Comparison of ENCODE assay signal across 8 cellular contexts in genomic region chr17:42520540-42520951, GRCh38. TPM values are rescaled to one million over a fixed set of nuclear protein-coding genes. Genes with fewer than 3 reads are reported as not detected.
DNase-seq lines count a peak whose midpoint lies in the region; ATAC-seq and TF ChIP-seq lines count a peak whose summit lies in the region.

No MANE protein-coding gene starts in this region.

- H3K36me3 ChIP-seq in esophagus squamous epithelium (peaks cover 0 to 42% (median 8%) of the 10 kb centered on the region in 3 donors), gastrocnemius medialis (peaks cover 0 to 24% of the 10 kb centered on the region in 2 donors)

- DNase-seq in RWPE1 (ENCODE audit: low spot score) (no peak), esophagus squamous epithelium (lab: John Stamatoyannopoulos, UW) (no peak), gastrocnemius medialis (no peak), NCI-H187 (lab: John Stamatoyannopoulos, UW) (no peak), H4 (ENCODE audit: low spot score) (no peak)

- CTCF ChIA-PET in RWPE1 (lab: Yijun Ruan, JAX) = interaction anchor here (0.6 to 1.0 kb wide), 5 partner anchors 35 to 198 kb away, joined by 3 read pairs; no protein-coding TSS in a partner anchor

- H3K27me3 ChIP-seq in esophagus squamous epithelium (no peaks in the 10 kb centered on the region), gastrocnemius medialis (no peaks in the 10 kb centered on the region)

- 44 to 61% methylated on average over 6 of the region's 9 CpGs for WGBS in esophagus squamous epithelium, 2 donors

- ATAC-seq in gastrocnemius medialis = no peak
- no peak for ATAC-seq in HG03095 (IDR thresholded peaks at IDR 0.05; ENCODE audit: unreplicated experiment)
- no peak for ATAC-seq in HG02852 (IDR thresholded peaks at IDR 0.05; ENCODE audit: unreplicated experiment)

- TF ChIP-seq POLR2A in esophagus squamous epithelium (IDR thresholded peaks at IDR 0.05) (no peak), gastrocnemius medialis (IDR thresholded peaks at IDR 0.05) (no peak)

- H3K9me3 ChIP-seq in esophagus squamous epithelium (no peaks in the 10 kb centered on the region), gastrocnemius medialis (no peaks in the 10 kb centered on the region)

- H3K27ac ChIP-seq in RWPE1 (peak overlapping the region; percentile 97), esophagus squamous epithelium (peak overlapping the region; percentile 79 to 97 (median 91)), gastrocnemius medialis (peak overlapping the region; percentile 77 to 89 (median 86))

- intact Hi-C loops in esophagus squamous epithelium (cut with DNase I) = no loop called here
- intact Hi-C loops in gastrocnemius medialis (cut with DNase I; ENCODE audit: low total_unique reads) = no loop called here

- POLR2A ChIA-PET in RWPE1 (lab: Yijun Ruan, JAX; ENCODE audit: low non-redundant PET) = interaction anchor here (0.9 kb wide), 1 partner anchor 9 kb away, joined by 6 read pairs; no protein-coding TSS in a partner anchor

- TF ChIP-seq CTCF in GM12873 (IDR thresholded peaks at IDR 0.05; ENCODE audit: insufficient read depth, low read depth, low read length, missing control alignments) (peak; percentile 48), RWPE1 (conservative IDR thresholded peaks at IDR 0.05; ENCODE audit: low read depth) (peak; percentile 19; the same call in 1 of the 2 replicates), esophagus squamous epithelium (IDR thresholded peaks at IDR 0.05) (no peak), gastrocnemius medialis (IDR thresholded peaks at IDR 0.05 in 4 of 5, conservative IDR thresholded peaks at IDR 0.05 in 1 of 5) (no peak)

- H3K4me3 ChIP-seq in esophagus squamous epithelium = no peak overlapping the region
- H3K4me3 ChIP-seq in gastrocnemius medialis = no peak overlapping the region

- in situ Hi-C loops in gastrocnemius medialis (cut with MboI; ENCODE audit: low sequenced_read_pairs in 4 of 4) = loop anchor here in 1 of 4 donors (10.0 kb wide), 1 partner anchor 106 kb away; no protein-coding TSS in a partner anchor

- H3K4me1 ChIP-seq in esophagus squamous epithelium = peaks cover 36 to 80% (median 68%) of the 10 kb centered on the region in 3 donors
- H3K4me1 ChIP-seq in gastrocnemius medialis = peaks cover 71 to 74% of the 10 kb centered on the region in 2 donors

RNA-seq across cellular contexts. Expression of gene NAGLU, which starts 15.5 kb away (rescaled TPM):
- total RNA-seq in esophagus squamous epithelium (10 to 100 TPM; 19.2 to 39.0 (median 26.5) TPM), gastrocnemius medialis (10 to 100 TPM; 16.4 to 30.1 (median 24.1) TPM)
- 18.7 and 35.1 TPM in 2 replicates for total RNA-seq in H4 (2014; rRNA removed; shearing (Covaris generic))

RNA-seq across cellular contexts. Expression of gene HSD17B1, which starts 32.2 kb away (rescaled TPM):
- 10 to 100 TPM in 1 of 4 donors, 1 to 10 TPM in 3; 3.0 to 11.8 (median 6.6) TPM for total RNA-seq in esophagus squamous epithelium
- under 1 TPM in 3 of 4 donors, not detected in 1; 0.33 to 0.66 (median 0.47) TPM for total RNA-seq in gastrocnemius medialis
- total RNA-seq in H4 (2014; rRNA removed; shearing (Covaris generic)) = 0.47 and 0.48 TPM in 2 replicates

RNA-seq across cellular contexts. Expression of gene COASY, which starts 41.4 kb away (rescaled TPM):
- total RNA-seq in esophagus squamous epithelium (10 to 100 TPM; 34.1 to 52.2 (median 46.5) TPM), gastrocnemius medialis (10 to 100 TPM; 22.4 to 39.9 (median 27.5) TPM)
- total RNA-seq in H4 (2014; rRNA removed; shearing (Covaris generic)) = 26.8 and 31.9 TPM in 2 replicates

RNA-seq across cellular contexts. Expression of gene MLX, which starts 46.4 kb away (rescaled TPM):
- 10 to 100 TPM; 34.0 to 47.9 (median 39.9) TPM for total RNA-seq in esophagus squamous epithelium
- 10 to 100 TPM; 49.7 to 81.9 (median 53.8) TPM for total RNA-seq in gastrocnemius medialis
- total RNA-seq in H4 (2014; rRNA removed; shearing (Covaris generic)) = 23.2 and 31.9 TPM in 2 replicates

RNA-seq across cellular contexts. Expression of gene PSMC3IP, which starts 57.0 kb away (rescaled TPM):
- total RNA-seq in esophagus squamous epithelium (1 to 10 TPM in 3 of 4 donors, under 1 TPM in 1; 0.61 to 4.8 (median 2.8) TPM), gastrocnemius medialis (1 to 10 TPM in 2 of 4 donors, under 1 TPM in 2; 0.46 to 2.7 (median 1.4) TPM)
- 11.9 and 12.6 TPM in 2 replicates for total RNA-seq in H4 (2014; rRNA removed; shearing (Covaris generic))

Comparison
In these comparisons a context has a peak if more than half of its experiments do, and no peak if none do; other contexts are left out.
1. CTCF ChIP-seq: peak in GM12873 (single experiment) and RWPE1 (single experiment); none in esophagus squamous epithelium (0 of 6) and gastrocnemius medialis (0 of 5).
2. Peak in every context shown above with its lines, with median percentiles within 50 percentile points of each other: H3K27ac ChIP-seq.